29 cellular contexts compared by ENCODE assay signal in the genomic region with DNA sequence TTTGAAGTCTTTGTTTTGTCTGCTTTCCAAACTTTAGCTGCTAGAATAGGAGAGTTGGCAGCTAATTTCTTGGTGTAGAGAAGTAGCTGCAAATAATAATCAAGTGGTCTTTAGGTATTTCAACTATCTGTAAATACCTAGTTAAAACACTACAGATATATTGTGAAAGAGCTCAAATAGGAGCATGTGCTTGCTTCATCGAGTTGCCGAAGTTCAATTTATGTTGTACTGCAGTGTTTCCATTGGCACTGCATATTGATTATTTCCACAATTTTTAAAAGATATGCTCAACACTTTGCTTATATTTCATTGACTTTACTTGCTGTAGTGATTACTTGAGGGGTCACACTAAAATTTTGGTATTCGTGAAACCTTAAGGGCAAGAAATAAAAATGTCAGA.
"Had no signal": no experiment of that assay in that cellular context is flagged by ENCODE, and none has a peak within 500 bp of the region (broad histone marks: within the 10 kb centered on the region; RNA-seq: fewer than 3 reads in every experiment).

No MANE protein-coding gene starts in this region.

- H3K9me3 ChIP-seq: ovary, psoas muscle, right lobe of liver, thoracic aorta, thyroid gland, vagina had no signal

- H2AFZ ChIP-seq: parathyroid adenoma had no signal

- DNase-seq: nephron progenitor cell; occipital lobe; ovary; posterior cingulate gyrus; psoas muscle; right cardiac atrium; right lobe of liver; sigmoid colon; small intestine; stimulated activated CD4-positive, alpha-beta T cell treated with anti-CD3 and anti-CD28 coated beads, Interleukin-15, amount 100 ng/mL, for 24 hours; stimulated activated CD4-positive, alpha-beta T cell treated with anti-CD3 and anti-CD28 coated beads, Interleukin-2, amount 100 ng/mL, for 24 hours; stimulated activated CD4-positive, alpha-beta T cell treated with anti-CD3 and anti-CD28 coated beads, Interleukin-2, amount 100 ng/mL, for 48 hours; stimulated activated CD4-positive, alpha-beta T cell treated with anti-CD3 and anti-CD28 coated beads, Interleukin-4, amount 100 ng/mL, for 24 hours; stimulated activated naive B cell treated with anti-CD40 and anti-IgM and Interleukin-4, amounts not matched to agents 10 μg/mL and 1 μg/mL and 100 μg/mL, for 72 hours; stimulated activated naive CD4-positive, alpha-beta T cell treated with Interleukin-2 at 50 U/mL for 16 hours; stomach; thyroid gland; trophoblast cell; upper lobe of left lung had no signal

- H3K9ac ChIP-seq: parathyroid adenoma had no signal

- ATAC-seq: natural killer cell treated with Interleukin-12 subunit alpha and Interleukin-12 subunit beta and Interleukin-15 and Interleukin-18, amount 100 ng/mL, for 72 hours; psoas muscle; right cardiac atrium; stimulated activated effector memory CD8-positive, alpha-beta T cell treated with anti-CD3 and anti-CD28 coated beads, Interleukin-12 subunit alpha, Interleukin-12 subunit beta, amount 100 ng/mL, for 72 hours; stimulated activated naive B cell treated with anti-CD40 and anti-IgM and Interleukin-4, amounts not matched to agents 10 μg/mL and 1 μg/mL and 100 μg/mL, for 72 hours had no signal

- H3K79me2 ChIP-seq: parathyroid adenoma had no signal

- H3K27ac ChIP-seq: ovary, parathyroid adenoma, psoas muscle, right lobe of liver, thoracic aorta, thyroid gland, upper lobe of left lung, vagina had no signal

- H3K27me3 ChIP-seq: ovary, right lobe of liver, sigmoid colon, stomach, thyroid gland, tibial nerve, upper lobe of left lung, vagina had no signal

- H3K4me3 ChIP-seq: ovary, psoas muscle, right lobe of liver, sigmoid colon, stomach, thoracic aorta, thyroid gland, tibial nerve, upper lobe of left lung, vagina had no signal

- H3K9me3 Mint-ChIP-seq: stimulated activated naive B cell treated with anti-CD40 and anti-IgM and Interleukin-4, amounts not matched to agents 10 μg/mL and 1 μg/mL and 100 μg/mL, for 72 hours had no signal

- H3K27me3 Mint-ChIP-seq: natural killer cell treated with Interleukin-12 subunit alpha and Interleukin-12 subunit beta and Interleukin-15 and Interleukin-18, amount 100 ng/mL, for 72 hours; progenitor cell of endocrine pancreas; stimulated activated naive B cell treated with anti-CD40 and anti-IgM and Interleukin-4, amounts not matched to agents 10 μg/mL and 1 μg/mL and 100 μg/mL, for 72 hours; stimulated activated naive CD8-positive, alpha-beta T cell treated with anti-CD3 and anti-CD28 coated beads, Interleukin-15, Interleukin-2, amounts not matched to agents 100 ng/mL and 50 ng/mL, for 24 hours had no signal

- H3K4me3 Mint-ChIP-seq: natural killer cell treated with Interleukin-12 subunit alpha and Interleukin-12 subunit beta and Interleukin-15 and Interleukin-18, amount 100 ng/mL, for 72 hours; nephron progenitor cell; neural crest cell; stimulated activated effector memory CD8-positive, alpha-beta T cell treated with anti-CD3 and anti-CD28 coated beads, Interleukin-12 subunit alpha, Interleukin-12 subunit beta, amount 100 ng/mL, for 72 hours; stimulated activated naive B cell treated with anti-CD40 and anti-IgM and Interleukin-4, amounts not matched to agents 10 μg/mL and 1 μg/mL and 100 μg/mL, for 72 hours; stimulated activated naive CD8-positive, alpha-beta T cell treated with anti-CD3 and anti-CD28 coated beads, Interleukin-15, Interleukin-2, amounts not matched to agents 100 ng/mL and 50 ng/mL, for 24 hours had no signal

- H3K27ac Mint-ChIP-seq: natural killer cell treated with Interleukin-12 subunit alpha and Interleukin-12 subunit beta and Interleukin-15 and Interleukin-18, amount 100 ng/mL, for 72 hours; progenitor cell of endocrine pancreas; stimulated activated effector memory CD8-positive, alpha-beta T cell treated with anti-CD3 and anti-CD28 coated beads, Interleukin-12 subunit alpha, Interleukin-12 subunit beta, amount 100 ng/mL, for 72 hours; stimulated activated naive B cell treated with anti-CD40 and anti-IgM and Interleukin-4, amounts not matched to agents 10 μg/mL and 1 μg/mL and 100 μg/mL, for 72 hours; stimulated activated naive CD8-positive, alpha-beta T cell treated with anti-CD3 and anti-CD28 coated beads, Interleukin-15, Interleukin-2, amounts not matched to agents 100 ng/mL and 50 ng/mL, for 24 hours had no signal

- H3K4me1 ChIP-seq: parathyroid adenoma, psoas muscle, sigmoid colon, stomach had no signal

- H3K4me1 Mint-ChIP-seq: neural crest cell; stimulated activated effector memory CD8-positive, alpha-beta T cell treated with anti-CD3 and anti-CD28 coated beads, Interleukin-12 subunit alpha, Interleukin-12 subunit beta, amount 100 ng/mL, for 72 hours; stimulated activated naive B cell treated with anti-CD40 and anti-IgM and Interleukin-4, amounts not matched to agents 10 μg/mL and 1 μg/mL and 100 μg/mL, for 72 hours had no signal

- FAIRE-seq: small intestine, urothelium cell line had no signal

- H3K36me3 ChIP-seq: ovary, right lobe of liver, sigmoid colon, stomach, thoracic aorta, thyroid gland, tibial nerve, upper lobe of left lung, vagina had no signal

- H3K36me3 Mint-ChIP-seq: natural killer cell treated with Interleukin-12 subunit alpha and Interleukin-12 subunit beta and Interleukin-15 and Interleukin-18, amount 100 ng/mL, for 72 hours; stimulated activated effector memory CD8-positive, alpha-beta T cell treated with anti-CD3 and anti-CD28 coated beads, Interleukin-12 subunit alpha, Interleukin-12 subunit beta, amount 100 ng/mL, for 72 hours; stimulated activated naive B cell treated with anti-CD40 and anti-IgM and Interleukin-4, amounts not matched to agents 10 μg/mL and 1 μg/mL and 100 μg/mL, for 72 hours had no signal
